In genomic region chr5:163350083-163350482, GRCh38 we compare ENCODE assay signal across 15 cellular contexts.
A peak's percentile ranks its signal among the peaks of the same experiment; 100 is the strongest.
DNase-seq lines count a peak whose midpoint lies in the region; ATAC-seq, FAIRE-seq and TF ChIP-seq lines count a peak whose summit lies in the region.
"Had no signal": no experiment of that assay in that cellular context is flagged by ENCODE, and none has a peak within 500 bp of the region (broad histone marks: within the 10 kb centered on the region; RNA-seq: fewer than 3 reads in every experiment).

No MANE protein-coding gene starts in this region.

- TF ChIP-seq POLR2A in GM12891 (IDR thresholded peaks at IDR 0.05; ENCODE audit: low read depth, low read length) (no peak), K562 (conservative IDR thresholded peaks at IDR 0.05) (no peak), body of pancreas (IDR thresholded peaks at IDR 0.05) (no peak)

- no peaks in the 10 kb centered on the region for H3K36me3 Mint-ChIP-seq in neural progenitor cell

- CTCF ChIA-PET in K562 (lab: Yijun Ruan, JAX; ENCODE audit: low intra/inter-chr PET ratio): no interaction called here

- H3K27ac Mint-ChIP-seq in neural progenitor cell: no peak overlapping the region
- H3K27ac Mint-ChIP-seq: activated B cell treated with CpG ODN at 0.5 μM for 24 hours, IgD-negative memory B cell had no signal

- no peak for TF ChIP-seq RAD21 in K562 (CRISPR knock-in tag; conservative IDR thresholded peaks at IDR 0.05 in 1 of 2, IDR thresholded peaks at IDR 0.05 in 1 of 2)

- no peaks in the 10 kb centered on the region for H3K9me1 ChIP-seq in K562 (ENCODE audit: control insufficient read depth, insufficient read depth, low read length)

- in situ Hi-C loops in K562 (cut with MboI): no loop called here
- in situ Hi-C loops in G401 (cut with HindIII; ENCODE audit: low sequenced_read_pairs): no loop called here

- H3K36me3 ChIP-seq in MM.1S (replicated peaks; ENCODE audit: insufficient read depth, low read length) (no peaks in the 10 kb centered on the region), K562 (ENCODE audit: control insufficient read depth, insufficient read depth, low read length) (no peaks in the 10 kb centered on the region), neural progenitor cell (no peaks in the 10 kb centered on the region), body of pancreas (replicated peaks in 1 of 2; ENCODE audit: insufficient read depth in 1 of 2, low read depth in 2 of 2) (no peaks in the 10 kb centered on the region)

- H3K9ac ChIP-seq in MM.1S (ENCODE audit: low read length): no peak overlapping the region
- no peak overlapping the region for H3K9ac ChIP-seq in K562 (ENCODE audit: insufficient read depth in 1 of 2, low read depth in 2 of 2, low read length in 2 of 2)
- H3K9ac ChIP-seq in neural progenitor cell: no peak overlapping the region

- no peak for TF ChIP-seq EP300 in K562 (IDR thresholded peaks at IDR 0.05; ENCODE audit: low read length)

- H3K9me3 ChIP-seq in MM.1S (replicated peaks; ENCODE audit: insufficient read depth, low read length): no peaks in the 10 kb centered on the region
- no peaks in the 10 kb centered on the region for H3K9me3 ChIP-seq in K562 (replicated peaks; ENCODE audit: control insufficient read depth, insufficient read depth, low read depth, low read length)
- no peaks in the 10 kb centered on the region for H3K9me3 ChIP-seq in neural progenitor cell (ENCODE audit: low read depth)
- H3K9me3 ChIP-seq in body of pancreas: no peaks in the 10 kb centered on the region

- H3K4me3 ChIP-seq in MM.1S (ENCODE audit: low read length) (no peak overlapping the region), K562 (no peak overlapping the region), neural progenitor cell (no peak overlapping the region), body of pancreas (no peak overlapping the region)

- H3K4me1 Mint-ChIP-seq in neural progenitor cell: no peaks in the 10 kb centered on the region

- POLR2A ChIA-PET in K562 (lab: Yijun Ruan, JAX): no interaction called here

- no TSS peak for BruUV-seq in K562 (replicated peaks; lab: Mats Ljungman, UMichigan)

- H3K4me1 ChIP-seq in MM.1S (ENCODE audit: low read length) (peaks cover 22% of the 10 kb centered on the region), K562 (replicated peaks in 1 of 2; ENCODE audit: control insufficient read depth in 2 of 2, insufficient read depth in 2 of 2, low read length in 2 of 2) (no peaks in the 10 kb centered on the region; a peak in 1 of 5 replicates), neural progenitor cell (peaks cover 5% of the 10 kb centered on the region), body of pancreas (no peaks in the 10 kb centered on the region)

- H2AFZ ChIP-seq in MM.1S (ENCODE audit: low read length) (no peak overlapping the region), K562 (ENCODE audit: low read depth, low read length) (no peak overlapping the region), neural progenitor cell (replicated peaks) (no peak overlapping the region)

- no peaks in the 10 kb centered on the region for H3K9me2 ChIP-seq in MM.1S (replicated peaks; ENCODE audit: insufficient read depth, low read length)

- H3K79me2 ChIP-seq in MM.1S (ENCODE audit: low read length) (no peaks in the 10 kb centered on the region), K562 (ENCODE audit: control insufficient read depth, insufficient read depth, low read length) (no peaks in the 10 kb centered on the region), neural progenitor cell (ENCODE audit: low read depth) (no peaks in the 10 kb centered on the region)

- peaks cover 2% of the 10 kb centered on the region for H3K27me3 Mint-ChIP-seq in neural progenitor cell (ENCODE audit: insufficient read depth, low read depth)

- H3K4me3 Mint-ChIP-seq in neural progenitor cell: no peak overlapping the region
- H3K4me3 Mint-ChIP-seq: activated B cell treated with CpG ODN at 0.5 μM for 24 hours had no signal

- ATAC-seq in K562 (peak; percentile 86), body of pancreas (no peak)
- ATAC-seq: left cardiac atrium had no signal

- no peak overlapping the region for H3K27ac ChIP-seq in MM.1S (ENCODE audit: low read length)
- no peak overlapping the region for H3K27ac ChIP-seq in K562 (ENCODE audit: extremely low read depth, low read depth, low read length)
- H3K27ac ChIP-seq in neural progenitor cell: no peak overlapping the region
- no peak overlapping the region for H3K27ac ChIP-seq in body of pancreas

- intact Hi-C loops in K562 (cut with micrococcal nuclease): no loop called here
- intact Hi-C loops in body of pancreas (cut with DNase I): no loop called here

- H3K27me3 ChIP-seq in MM.1S (replicated peaks; ENCODE audit: insufficient read depth, low read length) (no peaks in the 10 kb centered on the region), K562 (ENCODE audit: control insufficient read depth in 2 of 2, insufficient read depth in 2 of 2, low read length in 2 of 2) (no peaks in the 10 kb centered on the region), neural progenitor cell (no peaks in the 10 kb centered on the region), body of pancreas (no peaks in the 10 kb centered on the region)

- no peak for DNase-seq in GM12891 (ENCODE audit: insufficient read length, low spot score)
- DNase-seq in MM.1S: no peak
- peak in 1 of 4 experiments; percentile 13 for DNase-seq in K562 (ENCODE audit: extremely low read depth in 1 of 4, low spot score in 3 of 4)
- no peak for DNase-seq in neural progenitor cell (ENCODE audit: low spot score)
- DNase-seq in body of pancreas: no peak
- DNase-seq in G401 (ENCODE audit: low spot score): no peak
- DNase-seq in stimulated activated naive CD4-positive, alpha-beta T cell (lab: John Stamatoyannopoulos, UW): no peak
- DNase-seq in NK-92 treated with Interleukin-12 subunit alpha and Interleukin-12 subunit beta, amount 100 ng/mL, for 24 hours (lab: John Stamatoyannopoulos, UW): no peak
- DNase-seq: activated B cell treated with CpG ODN at 0.5 μM for 24 hours; activated naive CD4-positive, alpha-beta T cell treated with Interleukin-2 at 50 U/mL for 16 hours; left cardiac atrium; NCI-H748 treated with DMSO at 0.1 percent for 48 hours had no signal

- peak; percentile 38 for FAIRE-seq in GM12891 (lab: Jason Lieb, UNC)
- FAIRE-seq in K562 (lab: Jason Lieb, UNC): no peak
- FAIRE-seq: endometrium, GM19239 had no signal

- H3F3A ChIP-seq in MM.1S (ENCODE audit: insufficient read depth, low read length): no peaks in the 10 kb centered on the region
- no peaks in the 10 kb centered on the region for H3F3A ChIP-seq in neural progenitor cell (ENCODE audit: low read depth)

- no peak overlapping the region for H3K4me2 ChIP-seq in MM.1S (ENCODE audit: low read depth, low read length)
- H3K4me2 ChIP-seq in K562 (ENCODE audit: insufficient read depth, low read length): no peak overlapping the region
- H3K4me2 ChIP-seq in neural progenitor cell: no peak overlapping the region

- WGBS in K562 (ENCODE audit: insufficient coverage, low coverage, missing lambda C conversion rate): 0% methylated on average over 2 of the region's 2 CpGs
- 48 to 49% methylated on average over 2 of the region's 2 CpGs for WGBS in body of pancreas, 2 donors

- TF ChIP-seq CTCF in MM.1S (IDR thresholded peaks at IDR 0.05; ENCODE audit: low read length) (peak; percentile 11; the same call in 1 of the 2 replicates), K562 (IDR thresholded peaks at IDR 0.05 in 2 of 3, conservative IDR thresholded peaks at IDR 0.05 in 1 of 3; ENCODE audit: insufficient read depth in 2 of 3, low read depth in 1 of 3, low read length in 3 of 3) (no peak; a peak in 1 of 6 replicates), neural progenitor cell (IDR thresholded peaks at IDR 0.05) (peak; percentile 10), body of pancreas (IDR thresholded peaks at IDR 0.05) (no peak)

- no peaks in the 10 kb centered on the region for H3K9me3 Mint-ChIP-seq in neural progenitor cell
- H3K9me3 Mint-ChIP-seq: activated B cell treated with CpG ODN at 0.5 μM for 24 hours, IgD-negative memory B cell had no signal

- no peaks in the 10 kb centered on the region for H4K20me1 ChIP-seq in MM.1S (ENCODE audit: insufficient read depth, low read length)
- H4K20me1 ChIP-seq in K562 (replicated peaks; ENCODE audit: control insufficient read depth, insufficient read depth, low read length): no peaks in the 10 kb centered on the region
- no peaks in the 10 kb centered on the region for H4K20me1 ChIP-seq in neural progenitor cell (ENCODE audit: low read depth)

TF ChIP-seq in GM12891, 5 proteins besides CTCF, POLR2A, EP300 and RAD21:
- TF ChIP-seq POU2F2 (IDR thresholded peaks at IDR 0.05; ENCODE audit: low read depth, low read length) (no peak), TAF1 (IDR thresholded peaks at IDR 0.05; ENCODE audit: low read depth, low read length) (no peak)

TF ChIP-seq in K562, 482 proteins besides CTCF, POLR2A, EP300 and RAD21 (continues in another document):
- TF ChIP-seq SAFB2 (IDR thresholded peaks at IDR 0.05; ENCODE audit: borderline replicate concordance, low read depth, low read length, severe bottlenecking): no peak
- no peak for TF ChIP-seq KDM2B (CRISPR knock-in tag; IDR thresholded peaks at IDR 0.05)
- no peak for TF ChIP-seq POLR2B (IDR thresholded peaks at IDR 0.05; ENCODE audit: low read depth, partially characterized antibody)
- 0 out of 2 replicates have a peak, but pooled peaks have one; percentile 30 for TF ChIP-seq C11orf30 (IDR thresholded peaks at IDR 0.05; ENCODE audit: low read depth)
- peak; percentile 55; the same call in 1 of the 2 replicates for TF ChIP-seq CEBPB (tag; IDR thresholded peaks at IDR 0.05)
- TF ChIP-seq RFX1 (IDR thresholded peaks at IDR 0.05): peak; percentile 45
- TF ChIP-seq MXI1 (IDR thresholded peaks at IDR 0.05; ENCODE audit: low read depth, low read length): no peak
- TF ChIP-seq TARDBP (IDR thresholded peaks at IDR 0.05): no peak
- peak; percentile 28; the same call in 1 of the 2 replicates for TF ChIP-seq MAFK (IDR thresholded peaks at IDR 0.05; ENCODE audit: low read length)
- TF ChIP-seq KDM1A (IDR thresholded peaks at IDR 0.05): peak in 1 of 2 experiments; percentile 21; a peak in 1 of 4 replicates
- no peak for TF ChIP-seq ZFP1 (CRISPR knock-in tag; IDR thresholded peaks at IDR 0.05)
- TF ChIP-seq ZNF316 (IDR thresholded peaks at IDR 0.05): peak; percentile 53; the same call in 1 of the 2 replicates
- no peak for TF ChIP-seq BHLHE40 (IDR thresholded peaks at IDR 0.05; ENCODE audit: low read length)
- TF ChIP-seq CREB1 (IDR thresholded peaks at IDR 0.05): no peak
- TF ChIP-seq CREB1 (CRISPR knock-in tag; IDR thresholded peaks at IDR 0.05): no peak
- TF ChIP-seq MAFF (IDR thresholded peaks at IDR 0.05; ENCODE audit: low read length): peak; percentile 41; the same call in 1 of the 2 replicates
- TF ChIP-seq ZNF133 (CRISPR knock-in tag; IDR thresholded peaks at IDR 0.05): no peak
- TF ChIP-seq MAFG (tag; conservative IDR thresholded peaks at IDR 0.05): peak; percentile 55
- 0 out of 2 replicates have a peak, but pooled peaks have one; percentile 7 for TF ChIP-seq NFE2L1 (tag; IDR thresholded peaks at IDR 0.05; ENCODE audit: borderline replicate concordance, low read depth)
- peak; percentile 84 for TF ChIP-seq NFE2 (IDR thresholded peaks at IDR 0.05; ENCODE audit: low read depth)
- no peak for TF ChIP-seq RBM14 (IDR thresholded peaks at IDR 0.05; ENCODE audit: borderline replicate concordance, insufficient read depth, low read depth, low read length)

Comparison
In these comparisons a context has a peak if more than half of its experiments do, and no peak if none do; other contexts are left out.
1. CTCF ChIP-seq: peak in MM.1S (single experiment) and neural progenitor cell (single experiment); none in K562 (0 of 3) and body of pancreas (0 of 7).